Comparison of ENCODE assay signal across 10 cellular contexts in genomic region chr13:68588623-68589022, GRCh38.
A peak's percentile ranks its signal among the peaks of the same experiment; 100 is the strongest.
DNase-seq lines count a peak whose midpoint lies in the region; ATAC-seq and TF ChIP-seq lines count a peak whose summit lies in the region.
"Had no signal": no experiment of that assay in that cellular context is flagged by ENCODE, and none has a peak within 500 bp of the region (broad histone marks: within the 10 kb centered on the region; RNA-seq: fewer than 3 reads in every experiment).

No MANE protein-coding gene starts in this region.

- no peaks in the 10 kb centered on the region for H3K36me3 Mint-ChIP-seq in IgD-negative memory B cell
- H3K36me3 Mint-ChIP-seq in naive B cell, result no peaks in the 10 kb centered on the region
- H3K36me3 Mint-ChIP-seq in mesothelial cell of epicardium, result no peaks in the 10 kb centered on the region
- H3K36me3 Mint-ChIP-seq in activated T-helper 17 cell treated with anti-CD3 and anti-CD28 coated beads, Interleukin-2, amount 50 U/mL, for 72 hours (ENCODE audit: low read depth), result no peaks in the 10 kb centered on the region

- H3K4me1 Mint-ChIP-seq in IgD-negative memory B cell (peaks cover 5 to 20% (median 11%) of the 10 kb centered on the region in 3 donors), naive B cell (peaks cover 4 to 10% (median 7%) of the 10 kb centered on the region in 3 donors), mesothelial cell of epicardium (peaks cover 3% of the 10 kb centered on the region)
- no peaks in the 10 kb centered on the region for H3K4me1 Mint-ChIP-seq in activated T-helper 17 cell treated with anti-CD3 and anti-CD28 coated beads, Interleukin-2, amount 50 U/mL, for 72 hours

- H3K27ac Mint-ChIP-seq in IgD-negative memory B cell, result peak overlapping the region; percentile 4 to 91 (median 88)
- H3K27ac Mint-ChIP-seq in naive B cell, result peak overlapping the region in 1 of 6 donors; percentile 54
- no peak overlapping the region for H3K27ac Mint-ChIP-seq in mesothelial cell of epicardium
- H3K27ac Mint-ChIP-seq in activated T-helper 17 cell treated with anti-CD3 and anti-CD28 coated beads, Interleukin-2, amount 50 U/mL, for 72 hours, result no peak overlapping the region

- no peaks in the 10 kb centered on the region for H3K9me3 ChIP-seq in psoas muscle

- intact Hi-C loops in psoas muscle (cut with DNase I), result no loop called here

- no peaks in the 10 kb centered on the region for H3K27me3 ChIP-seq in psoas muscle (ENCODE audit: insufficient read depth in 3 of 3, low read length in 2 of 3)

- TF ChIP-seq CTCF in mesothelial cell of epicardium (IDR thresholded peaks at IDR 0.05; ENCODE audit: unreplicated experiment) (no peak), psoas muscle (IDR thresholded peaks at IDR 0.05) (no peak)

- DNase-seq in naive B cell (peak; percentile 19), mesothelial cell of epicardium (ENCODE audit: low spot score in 2 of 2, unreplicated experiment in 2 of 2) (no peak), psoas muscle (no peak), DMS 273 (lab: John Stamatoyannopoulos, UW; ENCODE audit: unreplicated experiment) (no peak)
- DNase-seq: midbrain, PC-9 had no signal

- no peak overlapping the region for H3K4me3 ChIP-seq in psoas muscle
- H3K4me3 ChIP-seq: PC-9 had no signal

- H3K9me3 Mint-ChIP-seq in IgD-negative memory B cell (peaks cover 2 to 3% (median 2%) of the 10 kb centered on the region in 3 donors), naive B cell (peaks cover 0 to 9% (median 0%) of the 10 kb centered on the region in 7 donors), mesothelial cell of epicardium (peaks cover 10% of the 10 kb centered on the region)
- peaks cover 8% of the 10 kb centered on the region for H3K9me3 Mint-ChIP-seq in activated T-helper 17 cell treated with anti-CD3 and anti-CD28 coated beads, Interleukin-2, amount 50 U/mL, for 72 hours

- H3K36me3 ChIP-seq in psoas muscle (ENCODE audit: insufficient read depth in 1 of 2, low read depth in 1 of 2), result no peaks in the 10 kb centered on the region

- H3K4me1 ChIP-seq in psoas muscle, result no peaks in the 10 kb centered on the region

- H3K4me3 Mint-ChIP-seq in IgD-negative memory B cell (peak overlapping the region; percentile 2 to 83 (median 64)), naive B cell (no peak overlapping the region), mesothelial cell of epicardium (no peak overlapping the region)
- H3K4me3 Mint-ChIP-seq in activated T-helper 17 cell treated with anti-CD3 and anti-CD28 coated beads, Interleukin-2, amount 50 U/mL, for 72 hours, result no peak overlapping the region

- H3K27me3 Mint-ChIP-seq in IgD-negative memory B cell (no peaks in the 10 kb centered on the region), naive B cell (no peaks in the 10 kb centered on the region), mesothelial cell of epicardium (ENCODE audit: low read depth) (no peaks in the 10 kb centered on the region)
- H3K27me3 Mint-ChIP-seq in activated T-helper 17 cell treated with anti-CD3 and anti-CD28 coated beads, Interleukin-2, amount 50 U/mL, for 72 hours, result no peaks in the 10 kb centered on the region

- ATAC-seq in GM19328 (IDR thresholded peaks at IDR 0.05; ENCODE audit: unreplicated experiment) (peak; percentile 100), HG02870 (IDR thresholded peaks at IDR 0.05; ENCODE audit: unreplicated experiment) (peak; percentile 97), naive B cell (ENCODE audit: low read depth in 2 of 2) (peak; percentile 94 to 98), psoas muscle (no peak)
- no peak for ATAC-seq in activated T-helper 17 cell treated with anti-CD3 and anti-CD28 coated beads, Interleukin-2, amount 50 U/mL, for 72 hours (replicated peaks)

- WGBS in psoas muscle, 3 donors, result 69 to 81% (median 70%) methylated on average over 4 of the region's 4 CpGs

- no peak overlapping the region for H3K27ac ChIP-seq in psoas muscle
- H3K27ac ChIP-seq: PC-9 had no signal

Comparison
In these comparisons a context has a peak if more than half of its experiments do, and no peak if none do; other contexts are left out.
1. ATAC-seq: peak in GM19328 (single experiment), HG02870 (single experiment) and naive B cell (2 of 2); none in psoas muscle (0 of 4) and activated T-helper 17 cell treated with anti-CD3 and anti-CD28 coated beads, Interleukin-2, amount 50 U/mL, for 72 hours (single experiment).
2. H3K27ac Mint-ChIP-seq: peak in IgD-negative memory B cell (3 of 3); none in mesothelial cell of epicardium (single experiment) and activated T-helper 17 cell treated with anti-CD3 and anti-CD28 coated beads, Interleukin-2, amount 50 U/mL, for 72 hours (single experiment).
3. H3K4me3 Mint-ChIP-seq: peak in IgD-negative memory B cell (4 of 4); none in naive B cell (0 of 8), mesothelial cell of epicardium (single experiment) and activated T-helper 17 cell treated with anti-CD3 and anti-CD28 coated beads, Interleukin-2, amount 50 U/mL, for 72 hours (single experiment).